Comparison of ENCODE assay signal across 17 cellular contexts in the genomic region with DNA sequence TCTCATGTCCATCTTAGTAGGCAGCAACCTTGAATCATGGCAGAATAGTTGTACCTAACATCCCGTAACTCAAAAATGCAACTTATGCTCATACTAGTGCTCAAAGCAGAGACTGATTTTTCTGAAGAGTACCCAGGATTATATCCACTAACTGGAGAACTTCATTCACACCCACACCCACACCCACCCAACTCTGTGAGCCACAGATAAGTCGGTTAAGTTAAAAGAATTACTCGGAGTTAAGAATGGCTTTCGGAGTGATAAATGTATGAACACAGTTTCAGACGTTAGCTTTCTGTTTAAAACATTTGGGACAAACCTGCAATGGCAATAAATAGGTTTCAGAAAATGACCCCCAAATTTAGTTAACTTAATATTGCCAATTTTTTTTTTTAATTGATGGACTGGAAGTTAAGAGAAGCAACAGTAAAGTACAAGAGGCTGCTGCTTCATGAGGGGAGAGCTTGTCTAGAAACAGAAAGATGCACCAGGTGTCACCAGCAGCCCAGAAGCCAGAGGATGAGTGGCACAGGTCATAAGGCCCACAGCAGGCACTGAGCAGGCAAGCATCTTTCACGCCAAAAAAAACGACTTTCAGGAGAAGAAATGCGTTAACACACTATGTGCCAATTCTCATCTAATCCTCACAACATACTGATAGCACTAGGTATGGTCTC.
"Had no signal": no experiment of that assay in that cellular context is flagged by ENCODE, and none has a peak within 500 bp of the region (broad histone marks: within the 10 kb centered on the region; RNA-seq: fewer than 3 reads in every experiment).

No MANE protein-coding gene starts in this region.

- H3K27me3 Mint-ChIP-seq: activated CD4-positive, alpha-beta T cell treated with anti-CD3 and anti-CD28 coated beads, Interleukin-2, amount 10 ng/mL, durations not matched to agents 7 days and 5 days; activated CD8-positive, alpha-beta memory T cell treated with anti-CD3 and anti-CD28 coated beads, Interleukin-2, amount 10 ng/mL, durations not matched to agents 7 days and 5 days; activated CD8-positive, alpha-beta T cell treated with anti-CD3 and anti-CD28 coated beads for 36 hours; activated naive CD8-positive, alpha-beta T cell; central memory CD8-positive, alpha-beta T cell; natural killer cell treated with Interleukin-12 subunit alpha and Interleukin-12 subunit beta and Interleukin-15 and Interleukin-18, amount 100 ng/mL, for 72 hours; stimulated activated naive CD8-positive, alpha-beta T cell treated with anti-CD3 and anti-CD28 coated beads, Interleukin-15, Interleukin-2, amounts not matched to agents 100 ng/mL and 50 ng/mL, for 24 hours had no signal

- DNase-seq: activated gamma-delta T cell had no signal

- H3K9me3 Mint-ChIP-seq: activated CD4-positive, alpha-beta T cell treated with anti-CD3 and anti-CD28 coated beads, Interleukin-2, amount 10 ng/mL, durations not matched to agents 7 days and 5 days; activated CD8-positive, alpha-beta T cell treated with anti-CD3 and anti-CD28 coated beads for 36 hours; activated T-helper 1 cell treated with anti-CD3 and anti-CD28 coated beads, Interleukin-12 subunit alpha, Interleukin-12 subunit beta, Interleukin-2, Interleukin-4 antibody, amounts not matched to agents 30 ng/mL and 10 ng/mL and 1 ng/mL, durations not matched to agents 14 hours and 24 hours and 36 hours; central memory CD8-positive, alpha-beta T cell; natural killer cell treated with Interleukin-12 subunit alpha and Interleukin-12 subunit beta and Interleukin-15 and Interleukin-18, amount 100 ng/mL, for 72 hours; stimulated activated naive CD8-positive, alpha-beta T cell treated with anti-CD3 and anti-CD28 coated beads, Interleukin-15, Interleukin-2, amounts not matched to agents 100 ng/mL and 50 ng/mL, for 24 hours; T-helper 1 cell treated with Interleukin-12 subunit alpha and Interleukin-12 subunit beta and Interleukin-4 antibody, amounts not matched to agents 30 μg/mL and 1 μg/mL, for 36 hours had no signal

- H3K4me1 Mint-ChIP-seq: activated CD4-positive, alpha-beta T cell treated with anti-CD3 and anti-CD28 coated beads, Interleukin-2, amount 10 ng/mL, durations not matched to agents 7 days and 5 days; central memory CD8-positive, alpha-beta T cell had no signal

- H3K4me3 Mint-ChIP-seq: activated CD4-positive, alpha-beta T cell treated with anti-CD3 and anti-CD28 coated beads, Interleukin-2, amount 10 ng/mL, durations not matched to agents 7 days and 5 days; activated CD8-positive, alpha-beta memory T cell treated with anti-CD3 and anti-CD28 coated beads, Interleukin-2, amount 10 ng/mL, durations not matched to agents 7 days and 5 days; activated CD8-positive, alpha-beta T cell treated with anti-CD3 and anti-CD28 coated beads for 36 hours; activated naive CD8-positive, alpha-beta T cell; activated T-helper 1 cell treated with anti-CD3 and anti-CD28 coated beads, Interleukin-12 subunit alpha, Interleukin-12 subunit beta, Interleukin-2, Interleukin-4 antibody, amounts not matched to agents 30 ng/mL and 10 ng/mL and 1 ng/mL, durations not matched to agents 14 hours and 24 hours and 36 hours; central memory CD8-positive, alpha-beta T cell; natural killer cell treated with Interleukin-12 subunit alpha and Interleukin-12 subunit beta and Interleukin-15 and Interleukin-18, amount 100 ng/mL, for 72 hours; stimulated activated naive CD8-positive, alpha-beta T cell treated with anti-CD3 and anti-CD28 coated beads, Interleukin-15, Interleukin-2, amounts not matched to agents 100 ng/mL and 50 ng/mL, for 24 hours; T-helper 1 cell treated with Interleukin-12 subunit alpha and Interleukin-12 subunit beta and Interleukin-4 antibody, amounts not matched to agents 30 μg/mL and 1 μg/mL, for 36 hours had no signal

- H3K27me3 ChIP-seq: adrenal gland, breast epithelium, gastroesophageal sphincter, pancreas, right atrium auricular region, tibial nerve had no signal

- H3K27ac Mint-ChIP-seq: activated CD4-positive, alpha-beta T cell treated with anti-CD3 and anti-CD28 coated beads, Interleukin-2, amount 10 ng/mL, durations not matched to agents 7 days and 5 days; activated CD8-positive, alpha-beta memory T cell treated with anti-CD3 and anti-CD28 coated beads, Interleukin-2, amount 10 ng/mL, durations not matched to agents 7 days and 5 days; activated CD8-positive, alpha-beta T cell treated with anti-CD3 and anti-CD28 coated beads for 36 hours; activated T-helper 1 cell treated with anti-CD3 and anti-CD28 coated beads, Interleukin-12 subunit alpha, Interleukin-12 subunit beta, Interleukin-2, Interleukin-4 antibody, amounts not matched to agents 30 ng/mL and 10 ng/mL and 1 ng/mL, durations not matched to agents 14 hours and 24 hours and 36 hours; natural killer cell treated with Interleukin-12 subunit alpha and Interleukin-12 subunit beta and Interleukin-15 and Interleukin-18, amount 100 ng/mL, for 72 hours; stimulated activated naive CD8-positive, alpha-beta T cell treated with anti-CD3 and anti-CD28 coated beads, Interleukin-15, Interleukin-2, amounts not matched to agents 100 ng/mL and 50 ng/mL, for 24 hours; T-helper 1 cell treated with Interleukin-12 subunit alpha and Interleukin-12 subunit beta and Interleukin-4 antibody, amounts not matched to agents 30 μg/mL and 1 μg/mL, for 36 hours had no signal

- H3K27ac ChIP-seq: adrenal gland, breast epithelium, gastroesophageal sphincter, pancreas, psoas muscle, right atrium auricular region had no signal

- H3K9me3 ChIP-seq: adrenal gland, breast epithelium, gastroesophageal sphincter, pancreas, psoas muscle, right atrium auricular region, tibial nerve had no signal
